ENCODE assay signal across 23 cellular contexts in the genomic region with DNA sequence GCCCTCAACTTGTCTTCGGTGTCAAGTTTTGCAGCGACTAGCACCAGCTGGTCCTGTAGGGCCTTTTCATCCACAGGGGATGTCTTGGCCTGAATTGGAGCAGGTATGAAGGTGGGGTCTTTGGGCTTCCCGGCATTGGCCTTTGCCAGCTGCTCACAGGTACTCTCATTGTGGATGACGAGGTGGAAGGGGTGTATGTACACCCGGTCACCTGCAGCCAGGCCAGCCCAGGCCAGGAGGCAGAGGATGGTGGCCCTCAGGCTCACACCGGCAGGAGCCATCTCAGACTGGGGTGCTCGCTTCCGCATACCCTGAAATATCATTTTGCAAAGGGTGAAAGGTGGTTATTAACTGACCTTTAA. TPM values are rescaled to one million over a fixed set of nuclear protein-coding genes. Genes with fewer than 3 reads are reported as not detected.
DNase-seq lines count a peak whose midpoint lies in the region; ATAC-seq and TF ChIP-seq lines count a peak whose summit lies in the region.
"Had no signal": no experiment of that assay in that cellular context is flagged by ENCODE, and none has a peak within 500 bp of the region (broad histone marks: within the 10 kb centered on the region; RNA-seq: fewer than 3 reads in every experiment).

No MANE protein-coding gene starts in this region.

- no peak for TF ChIP-seq POLR2A in right lobe of liver (IDR thresholded peaks at IDR 0.05)

- H3K9me3 ChIP-seq in left ventricle myocardium inferior (replicated peaks) (no peaks in the 10 kb centered on the region), heart right ventricle (no peaks in the 10 kb centered on the region), right lobe of liver (no peaks in the 10 kb centered on the region)
- H3K9me3 ChIP-seq: A549, BE2C had no signal

- peaks cover 4% of the 10 kb centered on the region for H3K36me3 ChIP-seq in left ventricle myocardium inferior
- H3K36me3 ChIP-seq in heart right ventricle: peaks cover 0 to 38% (median 0%) of the 10 kb centered on the region in 9 donors
- peaks cover 0 to 64% (median 29%) of the 10 kb centered on the region in 4 donors for H3K36me3 ChIP-seq in right lobe of liver
- H3K36me3 ChIP-seq: BE2C; BLaER1 treated with 17β-estradiol and CSF1 and Interleukin-3, amounts not matched to agents 10 nM and 100 nM had no signal

- H3K4me3 ChIP-seq in left ventricle myocardium inferior (peak overlapping the region; percentile 68), heart right ventricle (peak overlapping the region in 5 of 10 donors; percentile 5 to 63 (median 24)), right lobe of liver (peak overlapping the region in 2 of 3 donors; percentile 81 to 82)
- H3K4me3 ChIP-seq: A549; BLaER1 treated with 17β-estradiol and CSF1 and Interleukin-3, amounts not matched to agents 10 nM and 100 nM had no signal

- no peak for DNase-seq in left ventricle myocardium inferior
- DNase-seq in heart right ventricle: no peak
- DNase-seq in left lobe of liver (ENCODE audit: low spot score): no peak
- peak in 2 of 3 donors; percentile 57 to 77 for DNase-seq in right lobe of liver
- DNase-seq in activated CD8-positive, alpha-beta memory T cell treated with anti-CD3 and anti-CD28 coated beads, Interleukin-2, amount 50 U/mL, for 48 hours: no peak
- no peak for DNase-seq in KBM-7
- no peak for DNase-seq in stimulated activated CD4-positive, alpha-beta T cell treated with anti-CD3 and anti-CD28 coated beads, Interleukin-4, amount 100 ng/mL, for 4 hours
- DNase-seq: 8988T; ACHN; AML-193; BE2C; CD4-positive, alpha-beta T cell; CD8-positive, alpha-beta memory T cell; DMS 273 treated with DMSO at 0.1 percent for 48 hours; DMS79; EL; GDM1; GOT3; H7; HCEC 1CT had no signal

- 94 to 95% methylated on average over 8 of the region's 8 CpGs for WGBS in heart right ventricle, 2 donors
- 0% methylated on average over 1 of the region's 8 CpGs for WGBS in right lobe of liver (ENCODE audit: insufficient coverage, low coverage, low lambda C conversion rate, missing lambda C conversion rate)

- H3K27me3 ChIP-seq in left ventricle myocardium inferior (ENCODE audit: low read depth) (no peaks in the 10 kb centered on the region), heart right ventricle (no peaks in the 10 kb centered on the region), right lobe of liver (no peaks in the 10 kb centered on the region)
- H3K27me3 ChIP-seq: BE2C; BLaER1 treated with 17β-estradiol and CSF1 and Interleukin-3, amounts not matched to agents 10 nM and 100 nM had no signal

- TF ChIP-seq CTCF in left ventricle myocardium inferior (IDR thresholded peaks at IDR 0.05; ENCODE audit: borderline replicate concordance) (no peak), heart right ventricle (IDR thresholded peaks at IDR 0.05) (no peak), right lobe of liver (IDR thresholded peaks at IDR 0.05) (no peak)

- intact Hi-C loops in left ventricle myocardium inferior (cut with micrococcal nuclease): no loop called here
- intact Hi-C loops in heart right ventricle (cut with DNase I): loop anchor here in 3 of 10 donors (5.0 kb wide), 2 partner anchors 42 to 62 kb away; no protein-coding TSS in a partner anchor
- intact Hi-C loops in right lobe of liver (cut with DNase I): loop anchor here in 1 of 2 donors (10.0 kb wide), 1 partner anchor 64 kb away; no protein-coding TSS in a partner anchor

- in situ Hi-C loops in KBM-7 (cut with MboI; ENCODE audit: low pct_unique_long_range_greater_than_20kb, low sequenced_read_pairs): no loop called here

- peak overlapping the region; percentile 8 for H3K27ac ChIP-seq in left ventricle myocardium inferior (replicated peaks)
- H3K27ac ChIP-seq in heart right ventricle: peak overlapping the region in 1 of 10 donors; percentile 15
- peak overlapping the region in 1 of 3 donors; percentile 97 for H3K27ac ChIP-seq in right lobe of liver
- H3K27ac ChIP-seq: A549; BLaER1 treated with 17β-estradiol and CSF1 and Interleukin-3, amounts not matched to agents 10 nM and 100 nM had no signal

- H3K4me1 ChIP-seq in left ventricle myocardium inferior: peaks cover 78% of the 10 kb centered on the region
- H3K4me1 ChIP-seq in heart right ventricle: peaks cover 0 to 72% (median 20%) of the 10 kb centered on the region in 9 donors
- peaks cover 0 to 29% (median 9%) of the 10 kb centered on the region in 4 donors for H3K4me1 ChIP-seq in right lobe of liver
- H3K4me1 ChIP-seq: BE2C had no signal

- ATAC-seq in heart right ventricle: no peak
- peak; percentile 0 for ATAC-seq in left lobe of liver
- ATAC-seq in right lobe of liver: no peak
- ATAC-seq: A549 had no signal

RNA-seq across cellular contexts. Expression of gene AGT, which starts 3.4 kb away (rescaled TPM):
- total RNA-seq in left ventricle myocardium inferior (54.6 TPM), heart right ventricle (10 to 100 TPM; 44.2 to 87.5 (median 63.3) TPM), left lobe of liver (2,376 TPM), right lobe of liver (1,000 to 10,000 TPM; 1,076 to 2,346 (median 1,911) TPM)
- polyA plus RNA-seq in heart right ventricle: 10 to 100 TPM; 52.6 to 94.7 TPM
- total RNA-seq: CD4-positive, alpha-beta T cell; CD8-positive, alpha-beta memory T cell had no signal
- polyA plus RNA-seq: CD14-positive monocyte; CD8-positive, alpha-beta memory T cell had no signal

RNA-seq across cellular contexts. Expression of gene CAPN9, which starts 36.7 kb away (rescaled TPM):
- total RNA-seq in left ventricle myocardium inferior: 0.14 TPM
- under 1 TPM in 3 of 10 donors, not detected in 7; 0.22 to 0.25 (median 0.24) TPM for total RNA-seq in heart right ventricle
- polyA plus RNA-seq in heart right ventricle: not detected
- not detected for total RNA-seq in left lobe of liver
- not detected for total RNA-seq in right lobe of liver
- total RNA-seq: CD4-positive, alpha-beta T cell; CD8-positive, alpha-beta memory T cell had no signal
- polyA plus RNA-seq: A549; CD14-positive monocyte; CD8-positive, alpha-beta memory T cell had no signal

Comparison
In these comparisons a context has a peak if more than half of its experiments do, and no peak if none do; other contexts are left out.
1. DNase-seq: peak in right lobe of liver (2 of 3); none in left ventricle myocardium inferior (single experiment), heart right ventricle (0 of 2), left lobe of liver (single experiment), activated CD8-positive, alpha-beta memory T cell treated with anti-CD3 and anti-CD28 coated beads, Interleukin-2, amount 50 U/mL, for 48 hours (single experiment), KBM-7 (single experiment) and stimulated activated CD4-positive, alpha-beta T cell treated with anti-CD3 and anti-CD28 coated beads, Interleukin-4, amount 100 ng/mL, for 4 hours (0 of 2).
2. RNA of gene AGT, which starts 3.4 kb away (total RNA-seq): 2,376 TPM in left lobe of liver (single experiment) and 1,076 to 2,346 TPM in right lobe of liver; 44.2 to 87.5 TPM in heart right ventricle and 54.6 TPM in left ventricle myocardium inferior (single experiment); every median in the first group is over 10 times any median in the second.